In the genomic region with DNA sequence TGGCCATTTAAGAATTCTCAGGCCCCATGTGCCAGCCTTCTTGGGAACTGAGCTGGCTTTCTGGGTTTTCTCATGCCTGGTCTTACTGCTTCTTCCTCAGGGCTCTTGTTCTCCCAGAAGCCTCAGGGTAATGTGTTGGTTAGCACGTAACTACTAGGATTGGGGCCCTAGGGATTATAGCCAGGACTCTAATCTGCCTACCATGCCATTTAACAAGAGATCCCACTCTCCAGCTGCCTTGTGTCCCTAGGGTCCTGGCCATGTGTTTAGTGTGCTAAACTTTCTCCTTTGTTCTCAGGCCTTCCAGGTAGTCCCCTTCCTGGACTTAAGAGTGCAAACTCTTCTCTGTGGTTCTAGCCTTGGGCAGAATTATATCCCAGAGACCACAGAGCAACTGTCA, we compare ENCODE assay signal across 2 cellular contexts.
TF ChIP-seq lines count a peak whose summit lies in the region.

No MANE protein-coding gene starts in this region.

TF ChIP-seq in HCT116, 20 proteins besides CTCF, POLR2A, EP300 and RAD21:
- TF ChIP-seq SP1 (IDR thresholded peaks at IDR 0.05; ENCODE audit: low read depth) = no peak
- no peak for TF ChIP-seq FOSL1 (IDR thresholded peaks at IDR 0.05; ENCODE audit: low read depth)
- TF ChIP-seq, protein P1, sequence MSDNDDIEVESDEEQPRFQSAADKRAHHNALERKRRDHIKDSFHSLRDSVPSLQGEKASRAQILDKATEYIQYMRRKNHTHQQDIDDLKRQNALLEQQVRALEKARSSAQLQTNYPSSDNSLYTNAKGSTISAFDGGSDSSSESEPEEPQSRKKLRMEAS (IDR thresholded peaks at IDR 0.05) = no peak
- no peak for TF ChIP-seq SRF (IDR thresholded peaks at IDR 0.05; ENCODE audit: low read depth)
- no peak for TF ChIP-seq YY1 (IDR thresholded peaks at IDR 0.05; ENCODE audit: extremely low read depth, insufficient replicate concordance, low read depth, low read length)
- no peak for TF ChIP-seq ZNF274 (IDR thresholded peaks at IDR 0.05; ENCODE audit: low read depth, low read length)
- TF ChIP-seq, protein P2, sequence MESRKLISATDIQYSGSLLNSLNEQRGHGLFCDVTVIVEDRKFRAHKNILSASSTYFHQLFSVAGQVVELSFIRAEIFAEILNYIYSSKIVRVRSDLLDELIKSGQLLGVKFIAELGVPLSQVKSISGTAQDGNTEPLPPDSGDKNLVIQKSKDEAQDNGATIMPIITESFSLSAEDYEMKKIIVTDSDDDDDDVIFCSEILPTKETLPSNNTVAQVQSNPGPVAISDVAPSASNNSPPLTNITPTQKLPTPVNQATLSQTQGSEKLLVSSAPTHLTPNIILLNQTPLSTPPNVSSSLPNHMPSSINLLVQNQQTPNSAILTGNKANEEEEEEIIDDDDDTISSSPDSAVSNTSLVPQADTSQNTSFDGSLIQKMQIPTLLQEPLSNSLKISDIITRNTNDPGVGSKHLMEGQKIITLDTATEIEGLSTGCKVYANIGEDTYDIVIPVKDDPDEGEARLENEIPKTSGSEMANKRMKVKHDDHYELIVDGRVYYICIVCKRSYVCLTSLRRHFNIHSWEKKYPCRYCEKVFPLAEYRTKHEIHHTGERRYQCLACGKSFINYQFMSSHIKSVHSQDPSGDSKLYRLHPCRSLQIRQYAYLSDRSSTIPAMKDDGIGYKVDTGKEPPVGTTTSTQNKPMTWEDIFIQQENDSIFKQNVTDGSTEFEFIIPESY (IDR thresholded peaks at IDR 0.05; ENCODE audit: extremely low read depth, insufficient replicate concordance, low read length) = no peak
- no peak for TF ChIP-seq EZH2 (IDR thresholded peaks at IDR 0.05)
- TF ChIP-seq JUND (IDR thresholded peaks at IDR 0.05) = no peak
- TF ChIP-seq POLR2AphosphoS5 (IDR thresholded peaks at IDR 0.05; ENCODE audit: low read depth, low read length) = no peak
- no peak for TF ChIP-seq ZFX (IDR thresholded peaks at IDR 0.05)
- no peak for TF ChIP-seq SIN3A (IDR thresholded peaks at IDR 0.05; ENCODE audit: low read depth)
- TF ChIP-seq ELF1 (IDR thresholded peaks at IDR 0.05; ENCODE audit: borderline replicate concordance, low read depth) = no peak
- no peak for TF ChIP-seq EZH2phosphoT487 (IDR thresholded peaks at IDR 0.05; ENCODE audit: borderline replicate concordance)
- no peak for TF ChIP-seq TCF7L2 (IDR thresholded peaks at IDR 0.05; ENCODE audit: borderline replicate concordance, extremely low read depth, insufficient read depth, insufficient read length)
- TF ChIP-seq CEBPB (IDR thresholded peaks at IDR 0.05; ENCODE audit: low read depth) = no peak
- TF ChIP-seq, protein P3, sequence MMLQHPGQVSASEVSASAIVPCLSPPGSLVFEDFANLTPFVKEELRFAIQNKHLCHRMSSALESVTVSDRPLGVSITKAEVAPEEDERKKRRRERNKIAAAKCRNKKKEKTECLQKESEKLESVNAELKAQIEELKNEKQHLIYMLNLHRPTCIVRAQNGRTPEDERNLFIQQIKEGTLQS (IDR thresholded peaks at IDR 0.05) = no peak
- no peak for TF ChIP-seq EGR1 (IDR thresholded peaks at IDR 0.05; ENCODE audit: low read depth)

TF ChIP-seq in HEK293T, 16 proteins besides CTCF, POLR2A, EP300 and RAD21:
- TF ChIP-seq BHLHE40 (IDR thresholded peaks at IDR 0.05; ENCODE audit: borderline replicate concordance) (no peak), FOXK2 (IDR thresholded peaks at IDR 0.05) (no peak), SUZ12 (IDR thresholded peaks at IDR 0.05) (no peak), HDGF (IDR thresholded peaks at IDR 0.05; ENCODE audit: borderline replicate concordance) (no peak), SP1 (IDR thresholded peaks at IDR 0.05) (no peak), ZNF384 (IDR thresholded peaks at IDR 0.05) (no peak), FOXM1 (IDR thresholded peaks at IDR 0.05; ENCODE audit: borderline replicate concordance) (no peak), ELF4 (IDR thresholded peaks at IDR 0.05) (no peak), LEF1 (IDR thresholded peaks at IDR 0.05; ENCODE audit: borderline replicate concordance) (no peak), TARDBP (IDR thresholded peaks at IDR 0.05) (no peak), CTBP1 (IDR thresholded peaks at IDR 0.05; ENCODE audit: borderline replicate concordance) (no peak), FOXA1 (IDR thresholded peaks at IDR 0.05) (no peak), L3MBTL2 (conservative IDR thresholded peaks at IDR 0.05) (no peak)
- TF ChIP-seq, protein P4, sequence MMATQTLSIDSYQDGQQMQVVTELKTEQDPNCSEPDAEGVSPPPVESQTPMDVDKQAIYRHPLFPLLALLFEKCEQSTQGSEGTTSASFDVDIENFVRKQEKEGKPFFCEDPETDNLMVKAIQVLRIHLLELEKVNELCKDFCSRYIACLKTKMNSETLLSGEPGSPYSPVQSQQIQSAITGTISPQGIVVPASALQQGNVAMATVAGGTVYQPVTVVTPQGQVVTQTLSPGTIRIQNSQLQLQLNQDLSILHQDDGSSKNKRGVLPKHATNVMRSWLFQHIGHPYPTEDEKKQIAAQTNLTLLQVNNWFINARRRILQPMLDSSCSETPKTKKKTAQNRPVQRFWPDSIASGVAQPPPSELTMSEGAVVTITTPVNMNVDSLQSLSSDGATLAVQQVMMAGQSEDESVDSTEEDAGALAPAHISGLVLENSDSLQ (IDR thresholded peaks at IDR 0.05) = no peak
